In genomic region chr9:75265525-75265972, GRCh38 we compare ENCODE assay signal across 8 cellular contexts.
A peak's percentile ranks its signal among the peaks of the same experiment; 100 is the strongest.
DNase-seq lines count a peak whose midpoint lies in the region; ATAC-seq and TF ChIP-seq lines count a peak whose summit lies in the region.

No MANE protein-coding gene starts in this region.

- H3K4me1 Mint-ChIP-seq in Calu3 (ENCODE audit: low read depth, unreplicated experiment) = no peaks in the 10 kb centered on the region
- H3K4me1 Mint-ChIP-seq in activated naive CD4-positive, alpha-beta T cell treated with anti-CD3 and anti-CD28 coated beads, Interleukin-2, amount 10 ng/mL, durations not matched to agents 7 days and 5 days = no peaks in the 10 kb centered on the region

- CTCF ChIA-PET in Calu3 (lab: Charles Lee) = interaction anchor here (0.7 to 1.0 kb wide), 2 partner anchors 590 to 601 kb away, joined by 3 to 4 read pairs; no protein-coding TSS in a partner anchor
- CTCF ChIA-PET in activated naive CD4-positive, alpha-beta T cell treated with anti-CD3 and anti-CD28 coated beads, Interleukin-2, amount 10 ng/mL, durations not matched to agents 7 days and 5 days (lab: Charles Lee) = interaction anchor here (0.7 to 2.2 kb wide), 11 partner anchors 9 to 1039 kb away, joined by 3 to 22 read pairs (median 4); no protein-coding TSS in a partner anchor

- peak; percentile 89 for ATAC-seq in HG03457 (IDR thresholded peaks at IDR 0.05; ENCODE audit: unreplicated experiment)

- DNase-seq in Calu3 = peak; percentile 48
- DNase-seq in GM19240 (ENCODE audit: insufficient read length, low spot score) = peak; percentile 3
- peak; percentile 7 for DNase-seq in OCI-M2 (lab: John Stamatoyannopoulos, UW; ENCODE audit: unreplicated experiment)
- peak; percentile 61 for DNase-seq in activated naive CD4-positive, alpha-beta T cell treated with anti-CD3 and anti-CD28 coated beads, Interleukin-2, amount 10 ng/mL, durations not matched to agents 7 days and 5 days
- peak in 40 of 42 donors; percentile 12 to 85 (median 56) for DNase-seq in head of caudate nucleus
- DNase-seq in retinal pigment epithelial cell (ENCODE audit: low read depth) = peak; percentile 4
- DNase-seq in GF-D8 (lab: John Stamatoyannopoulos, UW) = no peak

- H3K27ac Mint-ChIP-seq in Calu3 (ENCODE audit: unreplicated experiment) = no peak overlapping the region
- no peak overlapping the region for H3K27ac Mint-ChIP-seq in activated naive CD4-positive, alpha-beta T cell treated with anti-CD3 and anti-CD28 coated beads, Interleukin-2, amount 10 ng/mL, durations not matched to agents 7 days and 5 days

- no peaks in the 10 kb centered on the region for H3K9me3 Mint-ChIP-seq in Calu3 (ENCODE audit: low read depth, unreplicated experiment)
- H3K9me3 Mint-ChIP-seq in activated naive CD4-positive, alpha-beta T cell treated with anti-CD3 and anti-CD28 coated beads, Interleukin-2, amount 10 ng/mL, durations not matched to agents 7 days and 5 days = no peaks in the 10 kb centered on the region

- H3K27me3 Mint-ChIP-seq in Calu3 (ENCODE audit: unreplicated experiment) = no peaks in the 10 kb centered on the region
- H3K27me3 Mint-ChIP-seq in activated naive CD4-positive, alpha-beta T cell treated with anti-CD3 and anti-CD28 coated beads, Interleukin-2, amount 10 ng/mL, durations not matched to agents 7 days and 5 days = no peaks in the 10 kb centered on the region

- TF ChIP-seq CTCF in Calu3 (IDR thresholded peaks at IDR 0.05; ENCODE audit: unreplicated experiment) = peak; percentile 62
- TF ChIP-seq CTCF in retinal pigment epithelial cell (conservative IDR thresholded peaks at IDR 0.05; ENCODE audit: low read depth, low read length) = peak; percentile 85

- no TSS peak for BruUV-seq in Calu3 (replicated peaks; lab: Mats Ljungman, UMichigan)

- intact Hi-C loops in Calu3 (cut with micrococcal nuclease; ENCODE audit: unreplicated experiment) (loop anchor here (2.0 to 5.0 kb wide), 2 partner anchors 602 to 1037 kb away; no protein-coding TSS in a partner anchor), head of caudate nucleus (cut with DNase I) (no loop called here)

- H3K4me3 ChIP-seq in retinal pigment epithelial cell (ENCODE audit: low read length) = no peak overlapping the region

- no peaks in the 10 kb centered on the region for H3K36me3 Mint-ChIP-seq in Calu3 (ENCODE audit: insufficient read depth, unreplicated experiment)
- no peaks in the 10 kb centered on the region for H3K36me3 Mint-ChIP-seq in activated naive CD4-positive, alpha-beta T cell treated with anti-CD3 and anti-CD28 coated beads, Interleukin-2, amount 10 ng/mL, durations not matched to agents 7 days and 5 days

- no peak overlapping the region for H3K4me3 Mint-ChIP-seq in Calu3 (ENCODE audit: low read depth, unreplicated experiment)
- H3K4me3 Mint-ChIP-seq in activated naive CD4-positive, alpha-beta T cell treated with anti-CD3 and anti-CD28 coated beads, Interleukin-2, amount 10 ng/mL, durations not matched to agents 7 days and 5 days = no peak overlapping the region
